ENCODE assay signal across 8 cellular contexts in the genomic region with DNA sequence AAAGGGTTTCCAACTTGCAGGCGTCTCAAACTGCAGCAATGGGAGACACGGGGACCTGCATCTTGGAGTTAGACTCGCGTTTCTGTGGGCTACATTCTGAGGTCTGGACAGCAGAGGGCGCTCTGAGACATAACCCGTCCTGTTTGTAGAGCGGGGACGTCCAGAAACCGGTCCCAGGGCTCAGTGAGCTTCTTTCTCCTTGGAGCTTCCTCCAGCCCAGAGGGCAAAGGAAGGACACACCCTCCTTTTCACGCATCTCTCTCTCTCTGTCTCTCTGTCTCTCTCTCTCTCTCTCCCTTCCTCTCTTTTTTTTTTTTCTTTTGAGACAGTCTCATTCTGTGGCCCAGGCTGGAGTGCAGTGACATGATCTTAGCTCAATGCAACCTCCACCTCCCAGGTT. TPM values are rescaled to one million over a fixed set of nuclear protein-coding genes. Genes with fewer than 3 reads are reported as not detected.
DNase-seq lines count a peak whose midpoint lies in the region; ATAC-seq and TF ChIP-seq lines count a peak whose summit lies in the region.

No MANE protein-coding gene starts in this region.

- no peaks in the 10 kb centered on the region for H3K36me3 ChIP-seq in mesendoderm (ENCODE audit: control insufficient read depth, insufficient read depth, low read length)

- peaks cover 0 to 13% of the 10 kb centered on the region in 2 donors for H3K27me3 Mint-ChIP-seq in effector memory CD8-positive, alpha-beta T cell

- no peak overlapping the region for H3K4me2 ChIP-seq in mesendoderm (ENCODE audit: low read length)

- whole genome bisulfite sequencing in mesendoderm (ENCODE audit: extremely low coverage, insufficient coverage, low lambda C conversion rate): no CpG with 5 or more reads among the region's 10 CpGs

- no peak overlapping the region for H3K27ac Mint-ChIP-seq in effector memory CD8-positive, alpha-beta T cell

- H3K9me3 Mint-ChIP-seq in effector memory CD8-positive, alpha-beta T cell: no peaks in the 10 kb centered on the region

- peak; percentile 80 for ATAC-seq in effector memory CD8-positive, alpha-beta T cell (replicated peaks)
- ATAC-seq in GM18511 (IDR thresholded peaks at IDR 0.05; ENCODE audit: unreplicated experiment): no peak

- H3K27me3 ChIP-seq in mesendoderm (ENCODE audit: insufficient read depth, low read length, poor library complexity): no peaks in the 10 kb centered on the region

- no peak overlapping the region for H2BK15ac ChIP-seq in mesendoderm (replicated peaks; ENCODE audit: low read depth)

- H2AK5ac ChIP-seq in mesendoderm (ENCODE audit: low read length): no peak overlapping the region

- no peak overlapping the region for H3K4me3 ChIP-seq in mesendoderm (ENCODE audit: low read length)

- H3K23ac ChIP-seq in mesendoderm (ENCODE audit: low read length): no peak overlapping the region

- H3K4me3 Mint-ChIP-seq in effector memory CD8-positive, alpha-beta T cell: no peak overlapping the region

- no peak overlapping the region for H4K5ac ChIP-seq in mesendoderm (ENCODE audit: low read length)

- no peaks in the 10 kb centered on the region for H3K36me3 Mint-ChIP-seq in effector memory CD8-positive, alpha-beta T cell (ENCODE audit: insufficient read depth)

- H3K56ac ChIP-seq in mesendoderm (ENCODE audit: low read length): no peak overlapping the region

- POLR2A ChIA-PET in HEK293T (lab: Yijun Ruan, JAX): interaction anchor here (0.6 kb wide), 1 partner anchor 18 kb away, joined by 3 read pairs; no protein-coding TSS in a partner anchor

- no peaks in the 10 kb centered on the region for H3K4me1 ChIP-seq in mesendoderm (ENCODE audit: control insufficient read depth, low read depth, low read length)

- no peaks in the 10 kb centered on the region for H3K79me1 ChIP-seq in mesendoderm (ENCODE audit: low read length)

- H2BK5ac ChIP-seq in mesendoderm (ENCODE audit: low read length): no peak overlapping the region

- H3K9ac ChIP-seq in mesendoderm (ENCODE audit: low read length): no peak overlapping the region

- H3K4me1 Mint-ChIP-seq in effector memory CD8-positive, alpha-beta T cell (ENCODE audit: low read depth in 2 of 2): peaks cover 6% of the 10 kb centered on the region in 2 donors

- H3K18ac ChIP-seq in mesendoderm (ENCODE audit: low read length): no peak overlapping the region

- peak; percentile 85 for DNase-seq in HEK293T (ENCODE audit: extremely low spot score)
- DNase-seq in NOMO-1 treated with dmso at 0.1 percent for 144 hours (lab: John Stamatoyannopoulos, UW; ENCODE audit: unreplicated experiment): peak; percentile 80
- peak; percentile 69 to 75 for DNase-seq in activated CD8-positive, alpha-beta memory T cell treated with anti-CD3 and anti-CD28 coated beads for 1 hour (ENCODE audit: extremely low read depth in 1 of 2, low read depth in 1 of 2)
- DNase-seq in effector memory CD8-positive, alpha-beta T cell: peak; percentile 84 to 88 (median 86)
- peak; percentile 92 for DNase-seq in mesendoderm
- DNase-seq in stimulated activated CD8-positive, alpha-beta memory T cell treated with anti-CD3 and anti-CD28 coated beads, Interleukin-2, amount 100 ng/mL, for 48 hours (ENCODE audit: low read depth in 2 of 2): peak; percentile 77 to 87

- no peak overlapping the region for H3K27ac ChIP-seq in C4-2B
- no peak overlapping the region for H3K27ac ChIP-seq in mesendoderm (ENCODE audit: low read depth, low read length)

- H3K4ac ChIP-seq in mesendoderm (ENCODE audit: low read depth, low read length): no peak overlapping the region

- H3K79me2 ChIP-seq in mesendoderm (ENCODE audit: control insufficient read depth, insufficient read depth, low read length): no peaks in the 10 kb centered on the region

- no peak overlapping the region for H2BK120ac ChIP-seq in mesendoderm (ENCODE audit: low read depth, low read length)

- CTCF ChIA-PET in HEK293T (lab: Yijun Ruan, JAX): interaction anchor here (0.5 to 3.4 kb wide), 24 partner anchors 10 to 716 kb away, joined by 3 to 32 read pairs (median 4); no protein-coding TSS in a partner anchor

- no peak overlapping the region for H4K8ac ChIP-seq in mesendoderm (ENCODE audit: low read depth, low read length)

- peak; percentile 90 for TF ChIP-seq CTCF in C4-2B (conservative IDR thresholded peaks at IDR 0.05)

TF ChIP-seq in HEK293T, 16 proteins besides CTCF, POLR2A, EP300 and RAD21:
- TF ChIP-seq BHLHE40 (IDR thresholded peaks at IDR 0.05; ENCODE audit: borderline replicate concordance) (no peak), ARNT (IDR thresholded peaks at IDR 0.05) (no peak)

RNA-seq across cellular contexts. Expression of a gene that starts 19.8 kb away (rescaled TPM):
- polyA plus RNA-seq in mesendoderm (2013, experiment 1 of 2): 818 TPM
- polyA plus RNA-seq in mesendoderm (2013, experiment 2 of 2): 789 TPM

RNA-seq across cellular contexts. Expression of a gene that starts 19.9 kb away (rescaled TPM):
- polyA plus RNA-seq in mesendoderm (2013, experiment 1 of 2): 40.5 TPM
- polyA plus RNA-seq in mesendoderm (2013, experiment 2 of 2): 39.9 TPM
